In genomic region chr10:50846753-50847152, GRCh38 we compare ENCODE assay signal across 1 cellular context.
A peak's percentile ranks its signal among the peaks of the same experiment; 100 is the strongest.
TF ChIP-seq lines count a peak whose summit lies in the region.

No MANE protein-coding gene starts in this region.

TF ChIP-seq in H1, 55 proteins besides CTCF, POLR2A, EP300 and RAD21:
- TF ChIP-seq SP1 (IDR thresholded peaks at IDR 0.05; ENCODE audit: low read depth, low read length) (no peak), TEAD4 (IDR thresholded peaks at IDR 0.05; ENCODE audit: low read depth, low read length) (peak; percentile 55; the same call in 1 of the 2 replicates), ATF2 (IDR thresholded peaks at IDR 0.05; ENCODE audit: low read length) (no peak)
